ENCODE assay signal across 20 cellular contexts in genomic region chr3:102466001-102466400, GRCh38. TPM values are rescaled to one million over a fixed set of nuclear protein-coding genes. Genes with fewer than 3 reads are reported as not detected.
A peak's percentile ranks its signal among the peaks of the same experiment; 100 is the strongest.
DNase-seq lines count a peak whose midpoint lies in the region; ATAC-seq and TF ChIP-seq lines count a peak whose summit lies in the region.
"Had no signal": no experiment of that assay in that cellular context is flagged by ENCODE, and none has a peak within 500 bp of the region (broad histone marks: within the 10 kb centered on the region; RNA-seq: fewer than 3 reads in every experiment).

No MANE protein-coding gene starts in this region.

- H4K20me1 ChIP-seq in hepatocyte (ENCODE audit: insufficient read depth, poor library complexity, severe bottlenecking), result no peaks in the 10 kb centered on the region

- H3K4me3 ChIP-seq in RWPE2 (ENCODE audit: severe bottlenecking) (no peak overlapping the region), hepatocyte (no peak overlapping the region)
- H3K4me3 ChIP-seq: MG63, Peyer's patch, right atrium auricular region had no signal

- intact Hi-C loops in posterior cingulate gyrus (cut with DNase I), result no loop called here

- no peaks in the 10 kb centered on the region for H3K4me1 Mint-ChIP-seq in T-helper 2 cell treated with Interferon-gamma antibody and Interleukin-4, amounts not matched to agents 5 μg/mL and 100 μg/mL, for 36 hours (ENCODE audit: low read depth)
- H3K4me1 Mint-ChIP-seq: activated CD4-positive, alpha-beta T cell treated with anti-CD3 and anti-CD28 coated beads for 36 hours; activated naive CD8-positive, alpha-beta T cell treated with anti-CD3 and anti-CD28 coated beads, Interleukin-2, amount 10 ng/mL, durations not matched to agents 7 days and 5 days; naive thymus-derived CD4-positive, alpha-beta T cell had no signal

- H3K4me2 ChIP-seq in hepatocyte, result no peak overlapping the region

- H3K4me3 Mint-ChIP-seq in T-helper 2 cell treated with Interferon-gamma antibody and Interleukin-4, amounts not matched to agents 5 μg/mL and 100 μg/mL, for 36 hours, result no peak overlapping the region
- H3K4me3 Mint-ChIP-seq: activated CD4-positive, alpha-beta T cell treated with anti-CD3 and anti-CD28 coated beads for 36 hours; activated naive CD8-positive, alpha-beta T cell treated with anti-CD3 and anti-CD28 coated beads, Interleukin-2, amount 10 ng/mL, durations not matched to agents 7 days and 5 days; naive thymus-derived CD4-positive, alpha-beta T cell had no signal

- H3K9me3 Mint-ChIP-seq in T-helper 2 cell treated with Interferon-gamma antibody and Interleukin-4, amounts not matched to agents 5 μg/mL and 100 μg/mL, for 36 hours, result no peaks in the 10 kb centered on the region
- H3K9me3 Mint-ChIP-seq: activated naive CD8-positive, alpha-beta T cell treated with anti-CD3 and anti-CD28 coated beads, Interleukin-2, amount 10 ng/mL, durations not matched to agents 7 days and 5 days; naive thymus-derived CD4-positive, alpha-beta T cell had no signal

- no peaks in the 10 kb centered on the region for H3K36me3 Mint-ChIP-seq in T-helper 2 cell treated with Interferon-gamma antibody and Interleukin-4, amounts not matched to agents 5 μg/mL and 100 μg/mL, for 36 hours (ENCODE audit: low read depth)
- H3K36me3 Mint-ChIP-seq: activated naive CD8-positive, alpha-beta T cell treated with anti-CD3 and anti-CD28 coated beads, Interleukin-2, amount 10 ng/mL, durations not matched to agents 7 days and 5 days; naive thymus-derived CD4-positive, alpha-beta T cell had no signal

- H3K4me1 ChIP-seq in RWPE2 (ENCODE audit: insufficient read depth, poor library complexity, severe bottlenecking), result no peaks in the 10 kb centered on the region
- H3K4me1 ChIP-seq in hepatocyte (ENCODE audit: insufficient read depth), result no peaks in the 10 kb centered on the region
- H3K4me1 ChIP-seq: Peyer's patch, right atrium auricular region had no signal

- H3K27me3 Mint-ChIP-seq in T-helper 2 cell treated with Interferon-gamma antibody and Interleukin-4, amounts not matched to agents 5 μg/mL and 100 μg/mL, for 36 hours (ENCODE audit: low read depth), result peaks cover 6% of the 10 kb centered on the region

- H3K9me3 ChIP-seq in RWPE2 (ENCODE audit: severe bottlenecking), result no peaks in the 10 kb centered on the region
- no peaks in the 10 kb centered on the region for H3K9me3 ChIP-seq in hepatocyte (ENCODE audit: low read depth)
- H3K9me3 ChIP-seq: MG63, Peyer's patch, right atrium auricular region had no signal

- H3K36me3 ChIP-seq in RWPE2 (ENCODE audit: low read depth), result no peaks in the 10 kb centered on the region
- H3K36me3 ChIP-seq in hepatocyte (replicated peaks; ENCODE audit: insufficient read depth, low read depth), result no peaks in the 10 kb centered on the region
- H3K36me3 ChIP-seq: MG63, Peyer's patch, right atrium auricular region had no signal

- H3K27ac Mint-ChIP-seq in T-helper 2 cell treated with Interferon-gamma antibody and Interleukin-4, amounts not matched to agents 5 μg/mL and 100 μg/mL, for 36 hours, result no peak overlapping the region
- H3K27ac Mint-ChIP-seq: activated CD4-positive, alpha-beta T cell treated with anti-CD3 and anti-CD28 coated beads for 36 hours; activated naive CD8-positive, alpha-beta T cell treated with anti-CD3 and anti-CD28 coated beads, Interleukin-2, amount 10 ng/mL, durations not matched to agents 7 days and 5 days; naive thymus-derived CD4-positive, alpha-beta T cell had no signal

- H3K79me2 ChIP-seq in hepatocyte, result no peaks in the 10 kb centered on the region

- TF ChIP-seq CTCF in LNCAP (IDR thresholded peaks at IDR 0.05) (peak; percentile 38; the same call in 1 of the 2 replicates), RWPE2 (IDR thresholded peaks at IDR 0.05; ENCODE audit: poor library complexity, severe bottlenecking) (peak; percentile 36), hepatocyte (IDR thresholded peaks at IDR 0.05; ENCODE audit: poor library complexity) (peak; percentile 31)

- DNase-seq in COLO829 (ENCODE audit: low spot score) (peak; percentile 34), RWPE2 (ENCODE audit: low spot score) (no peak), hepatocyte (ENCODE audit: low spot score) (no peak), mesenteric fat pad (ENCODE audit: low spot score) (no peak), posterior cingulate gyrus (no peak), NCI-H2227 treated with DMSO at 0.1 percent for 48 hours (lab: John Stamatoyannopoulos, UW) (no peak)
- no peak for DNase-seq in T-helper 2 cell treated with Interferon-gamma antibody and Interleukin-4, amounts not matched to agents 5 μg/mL and 100 μg/mL, for 36 hours (ENCODE audit: low spot score)
- DNase-seq: activated CD4-positive, alpha-beta T cell treated with anti-CD3 and anti-CD28 coated beads for 36 hours; activated naive CD8-positive, alpha-beta T cell treated with anti-CD3 and anti-CD28 coated beads, Interleukin-2, amount 10 ng/mL, durations not matched to agents 7 days and 5 days; cerebellar nuclear complex; DMS79 treated with DMSO at 0.1 percent for 48 hours; left cardiac atrium; MG63; naive thymus-derived CD4-positive, alpha-beta T cell; Peyer's patch; stimulated activated CD4-positive, alpha-beta T cell treated with anti-CD3 and anti-CD28 coated beads, Interleukin-1b, Interleukin-23, amount 100 ng/mL, for 48 hours had no signal

- H3K27me3 ChIP-seq in RWPE2 (ENCODE audit: insufficient read depth, poor library complexity, severe bottlenecking) (no peaks in the 10 kb centered on the region), hepatocyte (no peaks in the 10 kb centered on the region)
- H3K27me3 ChIP-seq: Peyer's patch, right atrium auricular region had no signal

- ATAC-seq in RWPE2 (ENCODE audit: low read depth), result peak; percentile 31; the same call in 1 of the 3 replicates
- ATAC-seq: activated CD4-positive, alpha-beta T cell treated with anti-CD3 and anti-CD28 coated beads for 36 hours; left cardiac atrium; naive thymus-derived CD4-positive, alpha-beta T cell had no signal

- H3K9me2 ChIP-seq in hepatocyte (replicated peaks; ENCODE audit: insufficient read depth), result no peaks in the 10 kb centered on the region

- no peak overlapping the region for H2AFZ ChIP-seq in hepatocyte

- H3K27ac ChIP-seq in RWPE2 (ENCODE audit: poor library complexity, severe bottlenecking) (no peak overlapping the region), hepatocyte (no peak overlapping the region)
- H3K27ac ChIP-seq: Peyer's patch, right atrium auricular region had no signal

- WGBS in hepatocyte (ENCODE audit: low lambda C conversion rate, missing lambda C conversion rate), result 27% methylated on average over 1 of the region's 1 CpG

RNA-seq across cellular contexts. Expression of gene ZPLD1, which starts 31.2 kb away (rescaled TPM):
- total RNA-seq in hepatocyte (0.12 and 0.40 TPM in 2 replicates), mesenteric fat pad (not detected)
- 0.30 and 0.56 TPM in 2 replicates for polyA plus RNA-seq in hepatocyte
- total RNA-seq: activated CD4-positive, alpha-beta T cell treated with anti-CD3 and anti-CD28 coated beads for 36 hours; activated naive CD8-positive, alpha-beta T cell treated with anti-CD3 and anti-CD28 coated beads, Interleukin-2, amount 10 ng/mL, durations not matched to agents 7 days and 5 days; endothelial cell of umbilical vein; naive thymus-derived CD4-positive, alpha-beta T cell; Peyer's patch; right atrium auricular region; T-helper 1 cell treated with Interleukin-12 subunit alpha and Interleukin-12 subunit beta and Interleukin-4 antibody, amounts not matched to agents 30 ng/mL and 1 ng/mL, for 36 hours had no signal
- polyA plus RNA-seq: endothelial cell of umbilical vein; naive thymus-derived CD4-positive, alpha-beta T cell had no signal
